Comparison of ENCODE assay signal across 10 cellular contexts in genomic region chr15:90595760-90596155, GRCh38.
DNase-seq lines count a peak whose midpoint lies in the region; ATAC-seq, FAIRE-seq and TF ChIP-seq lines count a peak whose summit lies in the region.
"Had no signal": no experiment of that assay in that cellular context is flagged by ENCODE, and none has a peak within 500 bp of the region (broad histone marks: within the 10 kb centered on the region; RNA-seq: fewer than 3 reads in every experiment).

No MANE protein-coding gene starts in this region.

- peaks cover 12% of the 10 kb centered on the region; the same call in 2 of the 3 replicates for H3K36me3 ChIP-seq in K562 (ENCODE audit: control insufficient read depth, insufficient read depth, low read length)
- no peaks in the 10 kb centered on the region for H3K36me3 ChIP-seq in right atrium auricular region
- H3K36me3 ChIP-seq in PC-9 (ENCODE audit: low read depth): no peaks in the 10 kb centered on the region

- BruUV-seq in K562 (replicated peaks; lab: Mats Ljungman, UMichigan) (no TSS peak), PC-9 (replicated peaks; lab: Mats Ljungman, UMichigan) (no TSS peak)

- CTCF ChIA-PET in K562 (lab: Yijun Ruan, JAX; ENCODE audit: low intra/inter-chr PET ratio) (no interaction called here), PC-9 (lab: Charles Lee) (no interaction called here)

- no peak for FAIRE-seq in K562 (lab: Jason Lieb, UNC)

- in situ Hi-C loops in K562 (cut with MboI): no loop called here

- no peaks in the 10 kb centered on the region for H3K9me3 ChIP-seq in K562 (replicated peaks; ENCODE audit: control insufficient read depth, insufficient read depth, low read depth, low read length)
- H3K9me3 ChIP-seq in right atrium auricular region: no peaks in the 10 kb centered on the region
- no peaks in the 10 kb centered on the region for H3K9me3 ChIP-seq in PC-9 (ENCODE audit: insufficient read depth, low read depth)

- 71% methylated on average over 7 of the region's 7 CpGs for WGBS in K562 (ENCODE audit: insufficient coverage, low coverage, missing lambda C conversion rate)

- no peak overlapping the region for H3K4me2 ChIP-seq in K562 (ENCODE audit: insufficient read depth, low read length)
- no peak overlapping the region for H3K4me2 ChIP-seq in PC-9

- ATAC-seq in HG03135 (IDR thresholded peaks at IDR 0.05; ENCODE audit: unreplicated experiment): peak; percentile 17
- no peak for ATAC-seq in K562
- no peak for ATAC-seq in stimulated activated naive CD8-positive, alpha-beta T cell treated with anti-CD3 and anti-CD28 coated beads, Interleukin-15, amount 100 ng/mL, for 72 hours

- H3K9me2 ChIP-seq in PC-9 (ENCODE audit: insufficient read depth): no peaks in the 10 kb centered on the region

- H4K20me1 ChIP-seq in K562 (replicated peaks; ENCODE audit: control insufficient read depth, insufficient read depth, low read length) (no peaks in the 10 kb centered on the region), PC-9 (ENCODE audit: insufficient read depth) (no peaks in the 10 kb centered on the region)

- intact Hi-C loops in K562 (cut with micrococcal nuclease) (loop anchor here (2.0 to 5.0 kb wide), 3 partner anchors 63 to 273 kb away; no protein-coding TSS in a partner anchor), PC-9 (cut with micrococcal nuclease; ENCODE audit: unreplicated experiment) (loop anchor here (2.0 kb wide), 1 partner anchor 275 kb away; no protein-coding TSS in a partner anchor)

- H2AFZ ChIP-seq in K562 (ENCODE audit: low read depth, low read length): no peak overlapping the region
- no peak overlapping the region for H2AFZ ChIP-seq in PC-9

- no peaks in the 10 kb centered on the region for H3K27me3 ChIP-seq in K562 (ENCODE audit: control insufficient read depth in 2 of 2, insufficient read depth in 2 of 2, low read length in 2 of 2)
- H3K27me3 ChIP-seq in right atrium auricular region: no peaks in the 10 kb centered on the region
- no peaks in the 10 kb centered on the region for H3K27me3 ChIP-seq in PC-9 (ENCODE audit: insufficient read depth, low read depth)

- H3K9ac ChIP-seq in K562 (ENCODE audit: insufficient read depth in 1 of 2, low read depth in 2 of 2, low read length in 2 of 2): peak overlapping the region in 1 of 2 experiments; percentile 76; a peak in 1 of 4 replicates

- H3K9me3 Mint-ChIP-seq in T-helper 1 cell treated with Interleukin-12 subunit alpha and Interleukin-12 subunit beta and Interleukin-4 antibody, amounts not matched to agents 30 μg/mL and 1 μg/mL, for 36 hours: no peaks in the 10 kb centered on the region
- no peaks in the 10 kb centered on the region for H3K9me3 Mint-ChIP-seq in stimulated activated naive CD8-positive, alpha-beta T cell treated with anti-CD3 and anti-CD28 coated beads, Interleukin-15, amount 100 ng/mL, for 72 hours

- no peak for TF ChIP-seq CTCF in K562 (IDR thresholded peaks at IDR 0.05 in 2 of 3, conservative IDR thresholded peaks at IDR 0.05 in 1 of 3; ENCODE audit: insufficient read depth in 2 of 3, low read depth in 1 of 3, low read length in 3 of 3)
- TF ChIP-seq CTCF in right atrium auricular region (IDR thresholded peaks at IDR 0.05): no peak
- no peak for TF ChIP-seq CTCF in PC-9 (conservative IDR thresholded peaks at IDR 0.05)

- H3K4me1 Mint-ChIP-seq in T-helper 1 cell treated with Interleukin-12 subunit alpha and Interleukin-12 subunit beta and Interleukin-4 antibody, amounts not matched to agents 30 μg/mL and 1 μg/mL, for 36 hours (ENCODE audit: low read depth): peaks cover 72% of the 10 kb centered on the region
- H3K4me1 Mint-ChIP-seq in stimulated activated naive CD8-positive, alpha-beta T cell treated with anti-CD3 and anti-CD28 coated beads, Interleukin-15, amount 100 ng/mL, for 72 hours: peaks cover 89% of the 10 kb centered on the region

- DNase-seq in T-helper 1 cell: no peak
- DNase-seq in K562 (ENCODE audit: extremely low read depth in 1 of 4, low spot score in 3 of 4): no peak
- no peak for DNase-seq in stimulated activated naive CD8-positive, alpha-beta T cell treated with anti-CD3 and anti-CD28 coated beads, Interleukin-15, amount 100 ng/mL, for 72 hours
- DNase-seq in NK-92 (lab: John Stamatoyannopoulos, UW; ENCODE audit: unreplicated experiment): no peak
- DNase-seq in right atrium auricular region (ENCODE audit: low spot score): no peak
- DNase-seq in PC-9: no peak
- DNase-seq: NCI-H146, Right ventricle myocardium superior had no signal

- no peak for TF ChIP-seq EP300 in K562 (IDR thresholded peaks at IDR 0.05; ENCODE audit: low read length)

- no peaks in the 10 kb centered on the region; the same call in 2 of the 3 replicates for H3K79me2 ChIP-seq in K562 (ENCODE audit: control insufficient read depth, insufficient read depth, low read length)
- no peaks in the 10 kb centered on the region; the same call in 1 of the 2 replicates for H3K79me2 ChIP-seq in PC-9 (ENCODE audit: low read depth)

- H3K27ac Mint-ChIP-seq in T-helper 1 cell treated with Interleukin-12 subunit alpha and Interleukin-12 subunit beta and Interleukin-4 antibody, amounts not matched to agents 30 μg/mL and 1 μg/mL, for 36 hours: peak overlapping the region; percentile 78
- H3K27ac Mint-ChIP-seq in stimulated activated naive CD8-positive, alpha-beta T cell treated with anti-CD3 and anti-CD28 coated beads, Interleukin-15, amount 100 ng/mL, for 72 hours: peak overlapping the region in 1 of 2 donors; percentile 91

- no peaks in the 10 kb centered on the region for H3K27me3 Mint-ChIP-seq in T-helper 1 cell treated with Interleukin-12 subunit alpha and Interleukin-12 subunit beta and Interleukin-4 antibody, amounts not matched to agents 30 μg/mL and 1 μg/mL, for 36 hours (ENCODE audit: low read depth)
- H3K27me3 Mint-ChIP-seq in stimulated activated naive CD8-positive, alpha-beta T cell treated with anti-CD3 and anti-CD28 coated beads, Interleukin-15, amount 100 ng/mL, for 72 hours: no peaks in the 10 kb centered on the region

- TF ChIP-seq RAD21 in K562 (CRISPR knock-in tag; conservative IDR thresholded peaks at IDR 0.05 in 1 of 2, IDR thresholded peaks at IDR 0.05 in 1 of 2): no peak

- H3K4me1 ChIP-seq in K562 (replicated peaks in 1 of 2; ENCODE audit: control insufficient read depth in 2 of 2, insufficient read depth in 2 of 2, low read length in 2 of 2) (peaks cover 25 to 41% of the 10 kb centered on the region in 2 experiments), right atrium auricular region (peaks cover 0 to 58% of the 10 kb centered on the region in 2 donors), PC-9 (replicated peaks; ENCODE audit: insufficient read depth) (peaks cover 19% of the 10 kb centered on the region)

- no peak for TF ChIP-seq POLR2A in K562 (conservative IDR thresholded peaks at IDR 0.05)

- POLR2A ChIA-PET in K562 (lab: Yijun Ruan, JAX): interaction anchor here (0.6 kb wide), 1 partner anchor 22 kb away, joined by 3 read pairs; no protein-coding TSS in a partner anchor
- POLR2A ChIA-PET in PC-9 (lab: Charles Lee; ENCODE audit: unreplicated experiment): no interaction called here

- H3K4me3 Mint-ChIP-seq in T-helper 1 cell treated with Interleukin-12 subunit alpha and Interleukin-12 subunit beta and Interleukin-4 antibody, amounts not matched to agents 30 μg/mL and 1 μg/mL, for 36 hours: peak overlapping the region; percentile 14
- peak overlapping the region; percentile 10 to 49 for H3K4me3 Mint-ChIP-seq in stimulated activated naive CD8-positive, alpha-beta T cell treated with anti-CD3 and anti-CD28 coated beads, Interleukin-15, amount 100 ng/mL, for 72 hours

- peaks cover 24% of the 10 kb centered on the region for H3F3A ChIP-seq in PC-9 (ENCODE audit: insufficient read depth, low read depth)

- H3K4me3 ChIP-seq in K562: no peak overlapping the region
- H3K4me3 ChIP-seq in right atrium auricular region: no peak overlapping the region
- no peak overlapping the region for H3K4me3 ChIP-seq in PC-9

- peaks cover 60% of the 10 kb centered on the region for H3K36me3 Mint-ChIP-seq in T-helper 1 cell treated with Interleukin-12 subunit alpha and Interleukin-12 subunit beta and Interleukin-4 antibody, amounts not matched to agents 30 μg/mL and 1 μg/mL, for 36 hours (ENCODE audit: low read depth)

- H3K27ac ChIP-seq in K562 (ENCODE audit: extremely low read depth, low read depth, low read length): no peak overlapping the region
- H3K27ac ChIP-seq in right atrium auricular region: no peak overlapping the region
- no peak overlapping the region for H3K27ac ChIP-seq in PC-9

- H3K9me1 ChIP-seq in K562 (ENCODE audit: control insufficient read depth, insufficient read depth, low read length): no peaks in the 10 kb centered on the region

TF ChIP-seq in K562, 482 proteins besides CTCF, POLR2A, EP300 and RAD21:
- TF ChIP-seq ZNF316 (IDR thresholded peaks at IDR 0.05) (0 out of 2 replicates have a peak, but pooled peaks have one; percentile 32), C11orf30 (IDR thresholded peaks at IDR 0.05; ENCODE audit: low read depth) (peak; percentile 12; the same call in 1 of the 2 replicates), NCOA2 (IDR thresholded peaks at IDR 0.05; ENCODE audit: partially characterized antibody in 2 of 2) (no peak)
